ENCODE assay signal across 15 cellular contexts in the genomic region with DNA sequence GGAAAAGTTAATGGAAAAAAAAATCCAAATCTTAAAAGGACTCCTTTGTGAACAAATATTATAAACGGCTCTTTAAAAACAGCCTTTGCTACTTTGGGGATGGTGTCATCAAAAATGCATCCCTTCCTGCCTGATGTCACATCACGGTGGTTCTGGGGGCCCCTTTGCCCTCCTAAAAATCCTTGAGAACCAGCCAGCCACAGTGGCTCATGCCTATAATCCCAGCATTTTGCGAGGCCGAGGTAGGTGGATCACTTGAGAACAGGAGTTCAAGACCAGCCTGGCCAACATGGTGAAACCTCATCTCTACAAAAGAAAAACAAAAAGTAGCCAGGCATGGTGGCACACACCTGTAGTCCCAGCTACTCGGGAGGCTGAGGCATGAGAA. TPM values are rescaled to one million over a fixed set of nuclear protein-coding genes. Genes with fewer than 3 reads are reported as not detected.
DNase-seq lines count a peak whose midpoint lies in the region; ATAC-seq and TF ChIP-seq lines count a peak whose summit lies in the region.
"Had no signal": no experiment of that assay in that cellular context is flagged by ENCODE, and none has a peak within 500 bp of the region (broad histone marks: within the 10 kb centered on the region; RNA-seq: fewer than 3 reads in every experiment).

No MANE protein-coding gene starts in this region.

- H3K27me3 Mint-ChIP-seq in activated T-cell treated with anti-CD3 and anti-CD28 coated beads, Interleukin-2, amount 50 U/mL, for 4 hours (ENCODE audit: low read depth), result no peaks in the 10 kb centered on the region
- H3K27me3 Mint-ChIP-seq in activated CD8-positive, alpha-beta T cell treated with anti-CD3 and anti-CD28 coated beads for 36 hours, result no peaks in the 10 kb centered on the region
- H3K27me3 Mint-ChIP-seq in endothelial cell (ENCODE audit: unreplicated experiment), result no peaks in the 10 kb centered on the region

- H3K36me3 ChIP-seq in stomach smooth muscle (ENCODE audit: control insufficient read depth in 2 of 2, insufficient read depth in 2 of 2, low read length in 2 of 2) (peaks cover 0 to under 1% of the 10 kb centered on the region in 2 donors), aorta (ENCODE audit: control insufficient read depth in 1 of 2, insufficient read depth in 2 of 2, low read length in 1 of 2) (no peaks in the 10 kb centered on the region)
- H3K36me3 ChIP-seq: breast epithelium had no signal

- no peak overlapping the region for H3K9ac ChIP-seq in stomach smooth muscle (ENCODE audit: low read length in 2 of 2)

- CTCF ChIA-PET in activated CD8-positive, alpha-beta T cell treated with anti-CD3 and anti-CD28 coated beads for 36 hours (lab: Charles Lee), result interaction anchor here (0.9 to 1.7 kb wide), 6 partner anchors 9 to 160 kb away, joined by 3 to 6 read pairs (median 4); no protein-coding TSS in a partner anchor

- H3K4me3 ChIP-seq in fibroblast of mammary gland (ENCODE audit: control insufficient read depth, low read depth, low read length) (no peak overlapping the region), stomach smooth muscle (ENCODE audit: low read length in 2 of 2) (no peak overlapping the region), aorta (ENCODE audit: low read length in 2 of 2) (no peak overlapping the region)
- H3K4me3 ChIP-seq: breast epithelium, heart right ventricle, left ventricle myocardium inferior had no signal

- peaks cover 12% of the 10 kb centered on the region for H3K4me1 ChIP-seq in stomach smooth muscle (ENCODE audit: control insufficient read depth, insufficient read depth, low read length)
- H3K4me1 ChIP-seq in aorta (ENCODE audit: control insufficient read depth in 1 of 2, insufficient read depth in 2 of 2, low read length in 2 of 2), result peaks cover 3 to 8% of the 10 kb centered on the region in 2 donors
- H3K4me1 ChIP-seq: breast epithelium had no signal

- no peaks in the 10 kb centered on the region for H3K27me3 ChIP-seq in stomach smooth muscle (ENCODE audit: control insufficient read depth in 1 of 2, insufficient read depth in 2 of 2, low read length in 2 of 2)
- H3K27me3 ChIP-seq in aorta (ENCODE audit: control insufficient read depth in 1 of 2, insufficient read depth in 2 of 2, low read length in 1 of 2), result no peaks in the 10 kb centered on the region
- H3K27me3 ChIP-seq: breast epithelium, heart right ventricle had no signal

- no peaks in the 10 kb centered on the region for H3K9me3 Mint-ChIP-seq in activated T-cell treated with anti-CD3 and anti-CD28 coated beads, Interleukin-2, amount 50 U/mL, for 4 hours
- H3K9me3 Mint-ChIP-seq in activated CD8-positive, alpha-beta T cell treated with anti-CD3 and anti-CD28 coated beads for 36 hours, result no peaks in the 10 kb centered on the region
- H3K9me3 Mint-ChIP-seq in endothelial cell (ENCODE audit: unreplicated experiment), result no peaks in the 10 kb centered on the region

- POLR2A ChIA-PET in activated CD8-positive, alpha-beta T cell treated with anti-CD3 and anti-CD28 coated beads for 36 hours (lab: Charles Lee), result interaction anchor here (0.7 to 12.9 kb wide), 8 partner anchors 8 to 107 kb away, joined by 3 to 110 read pairs (median 4); a partner anchor contains a TSS

- peak overlapping the region; percentile 7 for H3K27ac ChIP-seq in stomach smooth muscle (ENCODE audit: low read length)
- H3K27ac ChIP-seq in aorta (ENCODE audit: low read depth in 1 of 2, low read length in 2 of 2), result no peak overlapping the region
- H3K27ac ChIP-seq: left ventricle myocardium inferior had no signal

- TF ChIP-seq CTCF in activated CD8-positive, alpha-beta T cell treated with anti-CD3 and anti-CD28 coated beads for 36 hours (IDR thresholded peaks at IDR 0.05), result no peak
- TF ChIP-seq CTCF in fibroblast of mammary gland (conservative IDR thresholded peaks at IDR 0.05; ENCODE audit: control insufficient read depth, insufficient read depth, low read depth, low read length) (no peak), endothelial cell (IDR thresholded peaks at IDR 0.05; ENCODE audit: unreplicated experiment) (no peak)

- peaks cover 75% of the 10 kb centered on the region for H3K4me1 Mint-ChIP-seq in activated T-cell treated with anti-CD3 and anti-CD28 coated beads, Interleukin-2, amount 50 U/mL, for 4 hours (ENCODE audit: low read depth)
- H3K4me1 Mint-ChIP-seq in activated CD8-positive, alpha-beta T cell treated with anti-CD3 and anti-CD28 coated beads for 36 hours (ENCODE audit: low read depth), result peaks cover 64% of the 10 kb centered on the region
- H3K4me1 Mint-ChIP-seq in endothelial cell (ENCODE audit: unreplicated experiment), result peaks cover 11% of the 10 kb centered on the region

- intact Hi-C loops in activated CD8-positive, alpha-beta T cell treated with anti-CD3 and anti-CD28 coated beads for 36 hours (cut with micrococcal nuclease), result no loop called here
- intact Hi-C loops in aorta (cut with DNase I), result no loop called here

- H3K36me3 Mint-ChIP-seq in activated T-cell treated with anti-CD3 and anti-CD28 coated beads, Interleukin-2, amount 50 U/mL, for 4 hours (ENCODE audit: insufficient read depth), result peaks cover 23% of the 10 kb centered on the region
- H3K36me3 Mint-ChIP-seq in activated CD8-positive, alpha-beta T cell treated with anti-CD3 and anti-CD28 coated beads for 36 hours (ENCODE audit: low read depth), result peaks cover 66% of the 10 kb centered on the region
- peaks cover 11% of the 10 kb centered on the region for H3K36me3 Mint-ChIP-seq in endothelial cell (ENCODE audit: low read depth, unreplicated experiment)

- peak overlapping the region; percentile 90 for H3K27ac Mint-ChIP-seq in activated CD8-positive, alpha-beta T cell treated with anti-CD3 and anti-CD28 coated beads for 36 hours
- H3K27ac Mint-ChIP-seq in endothelial cell (ENCODE audit: unreplicated experiment), result no peak overlapping the region

- H3K4me3 Mint-ChIP-seq in activated T-cell treated with anti-CD3 and anti-CD28 coated beads, Interleukin-2, amount 50 U/mL, for 4 hours, result peak overlapping the region; percentile 58
- peak overlapping the region; percentile 16 for H3K4me3 Mint-ChIP-seq in activated CD8-positive, alpha-beta T cell treated with anti-CD3 and anti-CD28 coated beads for 36 hours
- H3K4me3 Mint-ChIP-seq in endothelial cell (ENCODE audit: unreplicated experiment), result no peak overlapping the region

- ATAC-seq in activated T-cell treated with anti-CD3 and anti-CD28 coated beads, Interleukin-2, amount 50 U/mL, for 4 hours, result peak in 1 of 2 donors; percentile 3
- no peak for ATAC-seq in activated CD8-positive, alpha-beta T cell treated with anti-CD3 and anti-CD28 coated beads for 36 hours
- ATAC-seq in HG03095 (IDR thresholded peaks at IDR 0.05; ENCODE audit: unreplicated experiment) (no peak), aorta (ENCODE audit: low FRiP score) (no peak)
- ATAC-seq: heart right ventricle had no signal

- DNase-seq in activated T-cell treated with anti-CD3 and anti-CD28 coated beads, Interleukin-2, amount 50 U/mL, for 4 hours, result no peak
- DNase-seq in activated T-cell treated with anti-CD3 and anti-CD28 coated beads for 4 hours (no peak), fibroblast of mammary gland (ENCODE audit: low read depth) (peak; percentile 17), endothelial cell (ENCODE audit: low spot score) (no peak), aorta (no peak)
- no peak for DNase-seq in activated CD8-positive, alpha-beta T cell treated with anti-CD3 and anti-CD28 coated beads for 36 hours
- DNase-seq: heart right ventricle; Kasumi-1; left ventricle myocardium inferior; NK-92 treated with Interleukin-12 subunit alpha and Interleukin-12 subunit beta, amount 100 ng/mL, for 24 hours; occipital lobe; stimulated activated CD4-positive, alpha-beta T cell treated with anti-CD3 and anti-CD28 coated beads, Interleukin-12 subunit alpha, Interleukin-12 subunit beta, amount 100 ng/mL, for 4 hours had no signal

- WGBS in aorta, 2 donors, result 73 to 79% methylated on average over 5 of the region's 5 CpGs

- H3K9me3 ChIP-seq in stomach smooth muscle (ENCODE audit: control insufficient read depth in 2 of 2, low read length in 2 of 2), result no peaks in the 10 kb centered on the region
- H3K9me3 ChIP-seq in aorta (ENCODE audit: control insufficient read depth, low read length), result no peaks in the 10 kb centered on the region
- H3K9me3 ChIP-seq: breast epithelium, heart right ventricle, left ventricle myocardium inferior had no signal

RNA-seq across cellular contexts. Expression of a gene that starts 43.9 kb away (rescaled TPM):
- total RNA-seq in activated T-cell treated with anti-CD3 and anti-CD28 coated beads, Interleukin-2, amount 50 U/mL, for 4 hours, result 100 to 1,000 TPM; 156 to 174 (median 163) TPM
- 100 to 1,000 TPM; 266 to 268 TPM for total RNA-seq in activated CD8-positive, alpha-beta T cell treated with anti-CD3 and anti-CD28 coated beads for 36 hours
- total RNA-seq in endothelial cell (ENCODE audit: unreplicated experiment) (119 TPM), aorta (10 to 100 TPM; 92.2 to 92.9 TPM)
- 10 to 100 TPM; 21.9 to 35.4 TPM for polyA plus RNA-seq in aorta

RNA-seq across cellular contexts. Expression of a gene that starts 54.6 kb away (rescaled TPM):
- 10 to 100 TPM; 15.9 to 21.7 (median 17.9) TPM for total RNA-seq in activated T-cell treated with anti-CD3 and anti-CD28 coated beads, Interleukin-2, amount 50 U/mL, for 4 hours
- 10 to 100 TPM; 18.2 to 19.0 TPM for total RNA-seq in activated CD8-positive, alpha-beta T cell treated with anti-CD3 and anti-CD28 coated beads for 36 hours
- total RNA-seq in endothelial cell (ENCODE audit: unreplicated experiment) (63.5 TPM), aorta (10 to 100 TPM; 43.3 to 48.2 TPM)
- polyA plus RNA-seq in aorta, result 10 to 100 TPM in 1 of 2 donors, 1 to 10 TPM in 1; 7.4 to 26.9 TPM
